ENCODE assay signal across 29 cellular contexts in the genomic region with DNA sequence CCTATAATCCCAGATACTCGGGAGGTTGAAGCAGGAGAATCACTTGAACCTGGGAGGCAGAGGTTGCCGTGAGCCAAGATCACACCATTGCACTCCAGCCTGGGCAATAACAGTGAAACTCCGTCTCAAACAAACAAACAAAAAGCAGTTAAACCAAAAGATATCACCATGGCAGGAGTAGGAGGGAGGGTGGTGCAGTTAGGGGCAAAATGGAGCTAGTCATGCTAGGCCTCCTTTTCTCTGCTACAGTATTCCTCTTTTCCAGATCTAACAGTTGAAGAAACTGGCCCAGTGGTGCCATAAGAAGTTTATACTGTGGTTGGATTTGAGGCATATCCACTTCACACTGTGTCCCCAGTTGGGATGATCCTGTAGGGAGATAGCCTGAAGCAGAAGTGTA.
"Had no signal": no experiment of that assay in that cellular context is flagged by ENCODE, and none has a peak within 500 bp of the region (broad histone marks: within the 10 kb centered on the region; RNA-seq: fewer than 3 reads in every experiment).

No MANE protein-coding gene starts in this region.

- H3K27me3 Mint-ChIP-seq: memory B cell, naive B cell had no signal

- H3K36me3 Mint-ChIP-seq: memory B cell; naive B cell; natural killer cell treated with Interleukin-12 subunit alpha and Interleukin-12 subunit beta and Interleukin-15 and Interleukin-18, amount 100 ng/mL, for 72 hours; stimulated activated effector memory CD8-positive, alpha-beta T cell treated with anti-CD3 and anti-CD28 coated beads, Interleukin-12 subunit alpha, Interleukin-12 subunit beta, amount 100 ng/mL, for 72 hours had no signal

- H3K4me3 Mint-ChIP-seq: memory B cell; mesothelial cell of epicardium; naive B cell; natural killer cell treated with Interleukin-12 subunit alpha and Interleukin-12 subunit beta and Interleukin-15 and Interleukin-18, amount 100 ng/mL, for 72 hours; stimulated activated effector memory CD8-positive, alpha-beta T cell treated with anti-CD3 and anti-CD28 coated beads, Interleukin-12 subunit alpha, Interleukin-12 subunit beta, amount 100 ng/mL, for 72 hours had no signal

- H3K27ac Mint-ChIP-seq: memory B cell; mesothelial cell of epicardium; naive B cell; natural killer cell treated with Interleukin-12 subunit alpha and Interleukin-12 subunit beta and Interleukin-15 and Interleukin-18, amount 100 ng/mL, for 72 hours; stimulated activated effector memory CD8-positive, alpha-beta T cell treated with anti-CD3 and anti-CD28 coated beads, Interleukin-12 subunit alpha, Interleukin-12 subunit beta, amount 100 ng/mL, for 72 hours had no signal

- DNase-seq: dorsolateral prefrontal cortex; effector CD4-positive, alpha-beta T cell; glutamatergic neuron; heart right ventricle; hippocampal formation; left ventricle myocardium superior; lower lobe of right lung; mucosa of descending colon; naive B cell; occipital lobe; ovary; posterior cingulate gyrus; psoas muscle; right cardiac atrium; stimulated activated CD4-positive, alpha-beta T cell treated with anti-CD3 and anti-CD28 coated beads, Interleukin-2, amount 100 ng/mL, for 24 hours; stimulated activated CD4-positive, alpha-beta T cell treated with anti-CD3 and anti-CD28 coated beads, Interleukin-4, amount 100 ng/mL, for 24 hours; stimulated activated naive CD4-positive, alpha-beta T cell treated with Interleukin-2 at 50 U/mL for 16 hours; substantia nigra; testis; tibial artery; upper lobe of left lung had no signal

- H3K4me1 Mint-ChIP-seq: memory B cell; naive B cell; stimulated activated effector memory CD8-positive, alpha-beta T cell treated with anti-CD3 and anti-CD28 coated beads, Interleukin-12 subunit alpha, Interleukin-12 subunit beta, amount 100 ng/mL, for 72 hours had no signal

- H3K9me3 ChIP-seq: esophagus muscularis mucosa, gastroesophageal sphincter, heart right ventricle, lower lobe of right lung, mucosa of descending colon, ovary, psoas muscle, sigmoid colon, testis, tibial artery, upper lobe of left lung had no signal

- H3K27ac ChIP-seq: dorsolateral prefrontal cortex, esophagus muscularis mucosa, foreskin keratinocyte, gastroesophageal sphincter, heart right ventricle, lower lobe of right lung, ovary, psoas muscle, sigmoid colon, testis, tibial artery had no signal

- H3K4me3 ChIP-seq: dorsolateral prefrontal cortex, esophagus muscularis mucosa, gastroesophageal sphincter, heart right ventricle, lower lobe of right lung, mucosa of descending colon, ovary, psoas muscle, sigmoid colon, testis, tibial artery, upper lobe of left lung had no signal

- H3K36me3 ChIP-seq: esophagus muscularis mucosa, gastroesophageal sphincter, heart right ventricle, lower lobe of right lung, ovary, sigmoid colon, tibial artery, upper lobe of left lung had no signal

- H3K4me1 ChIP-seq: esophagus muscularis mucosa, gastroesophageal sphincter, lower lobe of right lung, psoas muscle, sigmoid colon, testis had no signal

- H3K9me3 Mint-ChIP-seq: memory B cell; natural killer cell treated with Interleukin-12 subunit alpha and Interleukin-12 subunit beta and Interleukin-15 and Interleukin-18, amount 100 ng/mL, for 72 hours; stimulated activated effector memory CD8-positive, alpha-beta T cell treated with anti-CD3 and anti-CD28 coated beads, Interleukin-12 subunit alpha, Interleukin-12 subunit beta, amount 100 ng/mL, for 72 hours had no signal

- H3K27me3 ChIP-seq: esophagus muscularis mucosa, gastroesophageal sphincter, heart right ventricle, ovary, sigmoid colon, testis, tibial artery, upper lobe of left lung had no signal
